In genomic region chr2:74205113-74205512, GRCh38 we compare ENCODE assay signal across 1 cellular context.
TF ChIP-seq lines count a peak whose summit lies in the region.

No MANE protein-coding gene starts in this region.

TF ChIP-seq in H1, 55 proteins besides CTCF, POLR2A, EP300 and RAD21:
- no peak for TF ChIP-seq GTF2F1 (IDR thresholded peaks at IDR 0.05; ENCODE audit: borderline replicate concordance, low read depth, low read length)
TF ChIP-seq in H1: peak in this region for 0.
